ENCODE assay signal across 10 cellular contexts in the genomic region with DNA sequence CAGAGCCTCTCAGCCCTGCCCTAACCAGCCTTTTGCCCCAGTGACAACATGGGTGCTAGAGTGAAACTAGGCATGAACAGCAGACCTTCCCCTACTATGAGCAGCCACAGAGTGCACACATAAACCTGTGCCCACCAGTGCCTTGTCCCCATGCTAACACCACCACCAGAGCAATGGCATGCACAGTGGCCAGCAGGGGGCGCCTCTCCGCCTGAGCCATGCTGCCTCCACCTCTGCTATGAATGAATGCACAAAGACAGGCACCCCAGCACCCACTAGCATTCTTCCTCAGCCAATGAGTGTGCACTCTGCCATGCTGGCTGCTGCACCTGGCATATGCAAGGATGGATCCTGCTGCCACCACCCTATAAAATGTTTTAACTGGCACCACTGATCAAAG.
A peak's percentile ranks its signal among the peaks of the same experiment; 100 is the strongest.
DNase-seq lines count a peak whose midpoint lies in the region; ATAC-seq and TF ChIP-seq lines count a peak whose summit lies in the region.
"Had no signal": no experiment of that assay in that cellular context is flagged by ENCODE, and none has a peak within 500 bp of the region (broad histone marks: within the 10 kb centered on the region; RNA-seq: fewer than 3 reads in every experiment).

No MANE protein-coding gene starts in this region.

- peak; percentile 13 for DNase-seq in EH (ENCODE audit: low read depth)
- peak; percentile 2 for DNase-seq in HuH-7 (ENCODE audit: low spot score)
- peak; percentile 15 to 28 for DNase-seq in activated T-cell treated with anti-CD3 and anti-CD28 coated beads, Interleukin-2, amount 50 U/mL, for 72 hours
- DNase-seq in neural crest cell (ENCODE audit: low read depth, low spot score): no peak
- DNase-seq in occipital lobe (lab: John Stamatoyannopoulos, UW): no peak
- no peak for DNase-seq in hepatic stellate cell (ENCODE audit: low spot score)
- no peak for DNase-seq in KG1 (lab: John Stamatoyannopoulos, UW)
- DNase-seq in pons (ENCODE audit: low spot score): no peak
- DNase-seq: mesenchymal stem cell, NCI-H1694 had no signal

- TF ChIP-seq CTCF in neural crest cell (conservative IDR thresholded peaks at IDR 0.05): peak; percentile 35

- peaks cover 13% of the 10 kb centered on the region for H3K27me3 Mint-ChIP-seq in activated T-cell treated with anti-CD3 and anti-CD28 coated beads, Interleukin-2, amount 50 U/mL, for 72 hours (ENCODE audit: low read depth)
- no peaks in the 10 kb centered on the region for H3K27me3 Mint-ChIP-seq in neural crest cell (ENCODE audit: low read depth)

- H3K27ac Mint-ChIP-seq in activated T-cell treated with anti-CD3 and anti-CD28 coated beads, Interleukin-2, amount 50 U/mL, for 72 hours: no peak overlapping the region
- H3K27ac Mint-ChIP-seq in neural crest cell (ENCODE audit: unreplicated experiment): no peak overlapping the region

- H3K4me1 Mint-ChIP-seq in activated T-cell treated with anti-CD3 and anti-CD28 coated beads, Interleukin-2, amount 50 U/mL, for 72 hours (ENCODE audit: low read depth): no peaks in the 10 kb centered on the region
- no peaks in the 10 kb centered on the region for H3K4me1 Mint-ChIP-seq in neural crest cell

- H3K4me3 Mint-ChIP-seq in activated T-cell treated with anti-CD3 and anti-CD28 coated beads, Interleukin-2, amount 50 U/mL, for 72 hours: no peak overlapping the region
- H3K4me3 Mint-ChIP-seq in neural crest cell: no peak overlapping the region

- peaks cover 2 to 11% of the 10 kb centered on the region in 2 donors for H3K9me3 Mint-ChIP-seq in activated T-cell treated with anti-CD3 and anti-CD28 coated beads, Interleukin-2, amount 50 U/mL, for 72 hours
- H3K9me3 Mint-ChIP-seq in neural crest cell: peaks cover 32% of the 10 kb centered on the region

- peaks cover 1 to 4% of the 10 kb centered on the region in 2 donors for H3K36me3 Mint-ChIP-seq in activated T-cell treated with anti-CD3 and anti-CD28 coated beads, Interleukin-2, amount 50 U/mL, for 72 hours (ENCODE audit: insufficient read depth in 2 of 2)
- H3K36me3 Mint-ChIP-seq in neural crest cell (ENCODE audit: low read depth): no peaks in the 10 kb centered on the region

- no peak for ATAC-seq in activated T-cell treated with anti-CD3 and anti-CD28 coated beads, Interleukin-2, amount 50 U/mL, for 72 hours (replicated peaks in 1 of 2)

Comparison
In these comparisons a context has a peak if more than half of its experiments do, and no peak if none do; other contexts are left out.
1. DNase-seq: peak in EH (single experiment), HuH-7 (single experiment) and activated T-cell treated with anti-CD3 and anti-CD28 coated beads, Interleukin-2, amount 50 U/mL, for 72 hours (2 of 2); none in neural crest cell (single experiment), occipital lobe (single experiment), hepatic stellate cell (single experiment), KG1 (single experiment) and pons (single experiment).